In genomic region chr7:105216786-105217185, GRCh38 we compare ENCODE assay signal across 23 cellular contexts.
DNase-seq lines count a peak whose midpoint lies in the region; ATAC-seq, FAIRE-seq and TF ChIP-seq lines count a peak whose summit lies in the region.
"Had no signal": no experiment of that assay in that cellular context is flagged by ENCODE, and none has a peak within 500 bp of the region (broad histone marks: within the 10 kb centered on the region; RNA-seq: fewer than 3 reads in every experiment).

No MANE protein-coding gene starts in this region.

- BruUV-seq in PC-3 (replicated peaks; lab: Mats Ljungman, UMichigan) = no TSS peak

- DNase-seq in A549 (ENCODE audit: low read depth in 1 of 2, low spot score in 1 of 2) (peak in 1 of 2 experiments; percentile 29), HT-29 (ENCODE audit: low spot score) (peak; percentile 56), PC-3 (peak; percentile 88), foreskin keratinocyte (peak in 1 of 2 donors; percentile 13), mucosa of descending colon (no peak), NOMO-1 (lab: John Stamatoyannopoulos, UW; ENCODE audit: unreplicated experiment in 2 of 2) (no peak), GDM1 (lab: John Stamatoyannopoulos, UW) (no peak)
- DNase-seq: Calu3; CD8-positive, alpha-beta T cell; IMR-90; NCI-H1092 treated with DMSO at 0.1 percent for 48 hours; NCI-H1694; NCI-H2081 treated with DMSO at 0.1 percent for 48 hours; NCI-H748 treated with DMSO at 0.1 percent for 48 hours; NK-92 treated with Interleukin-12 subunit alpha and Interleukin-12 subunit beta, amount 100 ng/mL, for 24 hours; RPMI8226; SHP77 treated with DMSO at 0.1 percent for 48 hours; SK-N-SH; T-helper 1 cell had no signal

- H3K9me2 ChIP-seq in PC-3 (replicated peaks; ENCODE audit: low read length) = no peaks in the 10 kb centered on the region
- H3K9me2 ChIP-seq: SK-N-SH had no signal

- no peak for FAIRE-seq in A549 (lab: Jason Lieb, UNC)
- FAIRE-seq: HTR-8/SVneo had no signal

- H3K9me3 ChIP-seq in A549 (no peaks in the 10 kb centered on the region), PC-3 (ENCODE audit: low read length) (no peaks in the 10 kb centered on the region), mucosa of descending colon (no peaks in the 10 kb centered on the region)
- H3K9me3 ChIP-seq: SK-N-SH had no signal

- H3K9ac ChIP-seq in PC-3 (ENCODE audit: low read length) = peak overlapping the region; percentile 65
- H3K9ac ChIP-seq: BLaER1 treated with 17β-estradiol and CSF1 and Interleukin-3, amounts not matched to agents 10 nM and 100 nM; SK-N-SH had no signal

- H3K4me2 ChIP-seq in A549 = peak overlapping the region; percentile 9; the same call in 1 of the 3 replicates
- H3K4me2 ChIP-seq in PC-3 (ENCODE audit: low read length) = peak overlapping the region; percentile 41
- H3K4me2 ChIP-seq: SK-N-SH had no signal

- H3F3A ChIP-seq in PC-3 (ENCODE audit: low read length, unreplicated experiment) = peaks cover 19% of the 10 kb centered on the region

- no peak for TF ChIP-seq EP300 in A549 (IDR thresholded peaks at IDR 0.05)

- CTCF ChIA-PET in A549 (lab: Yijun Ruan, JAX) (no interaction called here), PC-3 (lab: Charles Lee) (no interaction called here)

- no peak; a peak in 2 of 6 replicates for ATAC-seq in A549
- peak; percentile 67 for ATAC-seq in PC-3
- no peak for ATAC-seq in foreskin keratinocyte
- ATAC-seq in GM19397 (IDR thresholded peaks at IDR 0.05; ENCODE audit: unreplicated experiment) = no peak
- no peak for ATAC-seq in mucosa of descending colon
- ATAC-seq: CD8-positive, alpha-beta T cell had no signal

- no peak overlapping the region; a peak in 1 of 6 replicates for H3K27ac ChIP-seq in A549
- peak overlapping the region; percentile 91 for H3K27ac ChIP-seq in PC-3 (ENCODE audit: low read length)
- peak overlapping the region; percentile 95 for H3K27ac ChIP-seq in foreskin keratinocyte
- H3K27ac ChIP-seq: BLaER1 treated with 17β-estradiol and CSF1 and Interleukin-3, amounts not matched to agents 10 nM and 100 nM; HL-60 had no signal

- TF ChIP-seq RAD21 in A549 (conservative IDR thresholded peaks at IDR 0.05 in 1 of 2, IDR thresholded peaks at IDR 0.05 in 1 of 2) = no peak

- no peaks in the 10 kb centered on the region for H4K20me1 ChIP-seq in PC-3 (ENCODE audit: low read length)

- H3K36me3 ChIP-seq in PC-3 (ENCODE audit: low read depth, low read length) (peaks cover 8% of the 10 kb centered on the region; the same call in 1 of the 2 replicates), mucosa of descending colon (ENCODE audit: low read depth) (no peaks in the 10 kb centered on the region)

- no peaks in the 10 kb centered on the region for H3K27me3 ChIP-seq in PC-3 (ENCODE audit: low read length)
- H3K27me3 ChIP-seq in foreskin keratinocyte = no peaks in the 10 kb centered on the region
- H3K27me3 ChIP-seq: BLaER1 treated with 17β-estradiol and CSF1 and Interleukin-3, amounts not matched to agents 10 nM and 100 nM had no signal

- TF ChIP-seq POLR2A in A549 (IDR thresholded peaks at IDR 0.05; ENCODE audit: low read length) = no peak

- H3K79me2 ChIP-seq in PC-3 (ENCODE audit: low read length) = peaks cover 86% of the 10 kb centered on the region

- POLR2A ChIA-PET in A549 (lab: Yijun Ruan, JAX) = no interaction called here
- POLR2A ChIA-PET in PC-3 (lab: Charles Lee; ENCODE audit: unreplicated experiment) = interaction anchor here (0.6 kb wide), 2 partner anchors 13 to 17 kb away, joined by 3 to 4 read pairs; no protein-coding TSS in a partner anchor

- peaks cover 37% of the 10 kb centered on the region for H3K4me1 ChIP-seq in A549
- H3K4me1 ChIP-seq in PC-3 (ENCODE audit: insufficient read depth, low read length) = peaks cover 49% of the 10 kb centered on the region
- H3K4me1 ChIP-seq in foreskin keratinocyte = peaks cover 24% of the 10 kb centered on the region
- H3K4me1 ChIP-seq in mucosa of descending colon (ENCODE audit: low read depth) = no peaks in the 10 kb centered on the region

- H3K4me3 ChIP-seq in A549 (no peak overlapping the region), PC-3 (ENCODE audit: low read length) (no peak overlapping the region), mucosa of descending colon (no peak overlapping the region)
- H3K4me3 ChIP-seq: BLaER1 treated with 17β-estradiol and CSF1 and Interleukin-3, amounts not matched to agents 10 nM and 100 nM had no signal

- intact Hi-C loops in PC-3 (cut with micrococcal nuclease) = loop anchor here (5.0 kb wide), 2 partner anchors 64 to 119 kb away; no protein-coding TSS in a partner anchor
- intact Hi-C loops in mucosa of descending colon (cut with DNase I, micrococcal nuclease) = no loop called here

- 70% methylated on average over 3 of the region's 3 CpGs for WGBS in A549 (ENCODE audit: missing lambda C conversion rate)

- TF ChIP-seq CTCF in A549 (IDR thresholded peaks at IDR 0.05) (no peak), PC-3 (conservative IDR thresholded peaks at IDR 0.05; ENCODE audit: low read depth, low read length) (no peak), foreskin keratinocyte (conservative IDR thresholded peaks at IDR 0.05) (no peak), mucosa of descending colon (IDR thresholded peaks at IDR 0.05) (no peak)

- H2AFZ ChIP-seq in PC-3 (ENCODE audit: low read length) = no peak overlapping the region

TF ChIP-seq in A549, 52 proteins besides CTCF, POLR2A, EP300 and RAD21:
- no peak for TF ChIP-seq SREBF2 (IDR thresholded peaks at IDR 0.05)
- no peak for TF ChIP-seq PHF8 (IDR thresholded peaks at IDR 0.05; ENCODE audit: borderline replicate concordance, low read depth)
- TF ChIP-seq TFCP2L1 (CRISPR knock-in tag; IDR thresholded peaks at IDR 0.05) = no peak
- TF ChIP-seq CBX8 (IDR thresholded peaks at IDR 0.05) = no peak
- TF ChIP-seq NFE2L2 (conservative IDR thresholded peaks at IDR 0.05; ENCODE audit: low read length) = no peak
- TF ChIP-seq FOSL2 (IDR thresholded peaks at IDR 0.05) = no peak
- no peak for TF ChIP-seq FOSL2 (CRISPR knock-in tag; IDR thresholded peaks at IDR 0.05)
- TF ChIP-seq PBX3 (IDR thresholded peaks at IDR 0.05) = no peak
- TF ChIP-seq HOXB13 (CRISPR knock-in tag; IDR thresholded peaks at IDR 0.05; ENCODE audit: low read depth) = no peak
- TF ChIP-seq ZFP36 (IDR thresholded peaks at IDR 0.05; ENCODE audit: borderline replicate concordance, partially characterized antibody) = no peak

Comparison
In these comparisons a context has a peak if more than half of its experiments do, and no peak if none do; other contexts are left out.
1. DNase-seq: peak in HT-29 (single experiment) and PC-3 (single experiment); none in mucosa of descending colon (0 of 3), NOMO-1 (0 of 2) and GDM1 (single experiment).
2. H3K27ac ChIP-seq: peak in PC-3 (single experiment) and foreskin keratinocyte (single experiment); none in A549 (0 of 2).